8 cellular contexts compared by ENCODE assay signal in the genomic region with DNA sequence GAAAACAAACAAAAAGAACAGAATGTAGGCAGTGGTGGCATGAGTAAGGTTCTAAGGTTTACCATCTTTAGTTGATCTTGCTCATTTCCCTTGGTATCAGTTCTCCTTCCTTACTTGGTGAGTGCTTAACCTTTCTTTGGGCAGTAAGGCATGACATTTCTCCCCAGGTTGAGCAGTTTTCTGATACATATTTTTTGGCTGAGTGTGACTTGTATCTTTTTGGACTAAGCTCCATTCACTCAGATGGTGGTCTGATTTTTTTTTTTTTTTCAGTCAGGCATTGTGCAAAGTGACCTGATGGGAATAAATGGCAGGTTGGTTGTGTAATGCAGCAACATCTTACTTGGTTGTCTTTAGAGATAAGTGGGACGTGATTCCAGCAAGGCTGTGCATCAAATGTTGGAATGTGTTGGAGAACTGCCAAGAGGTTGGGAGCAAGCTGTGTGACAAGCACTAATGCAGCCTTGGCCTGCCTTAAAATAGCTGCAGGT. TPM values are rescaled to one million over a fixed set of nuclear protein-coding genes. Genes with fewer than 3 reads are reported as not detected.
DNase-seq lines count a peak whose midpoint lies in the region; ATAC-seq, FAIRE-seq and TF ChIP-seq lines count a peak whose summit lies in the region.

No MANE protein-coding gene starts in this region.

- H3K4me3 Mint-ChIP-seq in mesothelial cell of epicardium (no peak overlapping the region), T-cell (no peak overlapping the region)

- peaks cover 57% of the 10 kb centered on the region for H3K4me1 ChIP-seq in A549

- TF ChIP-seq RAD21 in A549 (conservative IDR thresholded peaks at IDR 0.05 in 1 of 2, IDR thresholded peaks at IDR 0.05 in 1 of 2): no peak

- H3K36me3 Mint-ChIP-seq in mesothelial cell of epicardium (peaks cover 2% of the 10 kb centered on the region), T-cell (no peaks in the 10 kb centered on the region)

- H3K4me1 Mint-ChIP-seq in mesothelial cell of epicardium: peaks cover 81% of the 10 kb centered on the region
- H3K4me1 Mint-ChIP-seq in T-cell: no peaks in the 10 kb centered on the region

- H3K4me3 ChIP-seq in A549: no peak overlapping the region
- no peak overlapping the region for H3K4me3 ChIP-seq in astrocyte of the cerebellum (ENCODE audit: low read depth, low read length)

- H3K27ac ChIP-seq in A549: peak overlapping the region; percentile 2 to 53; a peak in 4 of 6 replicates

- no peaks in the 10 kb centered on the region for H3K9me3 Mint-ChIP-seq in mesothelial cell of epicardium
- H3K9me3 Mint-ChIP-seq in T-cell: no peaks in the 10 kb centered on the region

- ATAC-seq in A549: peak; percentile 72 to 81; a peak in 5 of 6 replicates
- peak; percentile 89 for ATAC-seq in GM19351 (IDR thresholded peaks at IDR 0.05; ENCODE audit: unreplicated experiment)
- peak; percentile 90 for ATAC-seq in HG03521 (IDR thresholded peaks at IDR 0.05; ENCODE audit: unreplicated experiment)
- ATAC-seq in T-cell (replicated peaks in 1 of 4): no peak
- ATAC-seq in GM19455 (IDR thresholded peaks at IDR 0.05; ENCODE audit: unreplicated experiment): no peak

- no peaks in the 10 kb centered on the region for H3K9me3 ChIP-seq in A549

- peak overlapping the region; percentile 88 for H3K27ac Mint-ChIP-seq in mesothelial cell of epicardium
- H3K27ac Mint-ChIP-seq in T-cell: no peak overlapping the region

- FAIRE-seq in A549 (lab: Jason Lieb, UNC): peak; percentile 86

- POLR2A ChIA-PET in A549 (lab: Yijun Ruan, JAX): interaction anchor here (1.0 to 1.2 kb wide), 3 partner anchors 14 to 233 kb away, joined by 3 to 6 read pairs (median 3); partner anchors contain the start of gene SPTBN1
- POLR2A ChIA-PET in T-cell (lab: Charles Lee): interaction anchor here in 1 of 2 donors (0.6 to 0.7 kb wide), 3 partner anchors 74 to 725 kb away, joined by 3 to 4 read pairs (median 3); no protein-coding TSS in a partner anchor

- WGBS in A549 (ENCODE audit: missing lambda C conversion rate): 9% methylated on average over 1 of the region's 1 CpG

- CTCF ChIA-PET in A549 (lab: Yijun Ruan, JAX) (interaction anchor here (0.6 to 1.4 kb wide), 5 partner anchors 31 to 683 kb away, joined by 3 to 6 read pairs (median 3); no protein-coding TSS in a partner anchor), T-cell (lab: Charles Lee) (interaction anchor here in 1 of 2 donors (0.6 kb wide), 2 partner anchors 48 to 541 kb away, joined by 3 to 5 read pairs; no protein-coding TSS in a partner anchor)

- DNase-seq in A549 (ENCODE audit: low read depth in 1 of 2, low spot score in 1 of 2): peak; percentile 38 to 82
- DNase-seq in astrocyte of the cerebellum (ENCODE audit: low read depth): peak; percentile 63
- DNase-seq in mesothelial cell of epicardium (ENCODE audit: low spot score in 2 of 2, unreplicated experiment in 2 of 2): peak; percentile 33 to 53
- no peak for DNase-seq in T-cell
- no peak for DNase-seq in GF-D8 (lab: John Stamatoyannopoulos, UW)

- in situ Hi-C loops in astrocyte of the cerebellum (cut with HindIII; ENCODE audit: low sequenced_read_pairs): no loop called here

- no peaks in the 10 kb centered on the region for H3K27me3 Mint-ChIP-seq in mesothelial cell of epicardium (ENCODE audit: low read depth)
- no peaks in the 10 kb centered on the region for H3K27me3 Mint-ChIP-seq in T-cell

- TF ChIP-seq CTCF in A549 (IDR thresholded peaks at IDR 0.05) (no peak), astrocyte of the cerebellum (IDR thresholded peaks at IDR 0.05; ENCODE audit: low read depth, low read length, missing control alignments) (no peak), mesothelial cell of epicardium (IDR thresholded peaks at IDR 0.05; ENCODE audit: unreplicated experiment) (no peak)

- peak overlapping the region; percentile 47 for H3K4me2 ChIP-seq in A549

- TF ChIP-seq EP300 in A549 (IDR thresholded peaks at IDR 0.05): no peak

- TF ChIP-seq POLR2A in A549 (IDR thresholded peaks at IDR 0.05; ENCODE audit: low read length): no peak

TF ChIP-seq in A549, 52 proteins besides CTCF, POLR2A, EP300 and RAD21 (continues in another document):
- TF ChIP-seq USF2 (IDR thresholded peaks at IDR 0.05) (no peak), JUN (IDR thresholded peaks at IDR 0.05) (0 out of 5 replicates have a peak, but pooled peaks of 1 of the 2 experiments have one; percentile 24), MAFK (IDR thresholded peaks at IDR 0.05; ENCODE audit: partially characterized antibody) (no peak), BCL3 (IDR thresholded peaks at IDR 0.05) (no peak), ELK1 (IDR thresholded peaks at IDR 0.05; ENCODE audit: low read depth, low read length) (no peak), NFE2L2 (conservative IDR thresholded peaks at IDR 0.05; ENCODE audit: low read length) (no peak), PHF8 (IDR thresholded peaks at IDR 0.05; ENCODE audit: borderline replicate concordance, low read depth) (no peak), SMC3 (IDR thresholded peaks at IDR 0.05) (no peak), EHF (CRISPR knock-in tag; IDR thresholded peaks at IDR 0.05) (no peak), HOXB5 (CRISPR knock-in tag; IDR thresholded peaks at IDR 0.05) (no peak), FOSB (CRISPR knock-in tag; IDR thresholded peaks at IDR 0.05) (no peak), ZNF302 (CRISPR knock-in tag; IDR thresholded peaks at IDR 0.05) (no peak), HOXA7 (CRISPR knock-in tag; IDR thresholded peaks at IDR 0.05) (no peak), CHD4 (IDR thresholded peaks at IDR 0.05; ENCODE audit: borderline replicate concordance) (no peak)
- TF ChIP-seq, protein P1, sequence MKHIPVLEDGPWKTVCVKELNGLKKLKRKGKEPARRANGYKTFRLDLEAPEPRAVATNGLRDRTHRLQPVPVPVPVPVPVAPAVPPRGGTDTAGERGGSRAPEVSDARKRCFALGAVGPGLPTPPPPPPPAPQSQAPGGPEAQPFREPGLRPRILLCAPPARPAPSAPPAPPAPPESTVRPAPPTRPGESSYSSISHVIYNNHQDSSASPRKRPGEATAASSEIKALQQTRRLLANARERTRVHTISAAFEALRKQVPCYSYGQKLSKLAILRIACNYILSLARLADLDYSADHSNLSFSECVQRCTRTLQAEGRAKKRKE (CRISPR knock-in tag; IDR thresholded peaks at IDR 0.05; ENCODE audit: low read depth): no peak
- TF ChIP-seq, protein P2, sequence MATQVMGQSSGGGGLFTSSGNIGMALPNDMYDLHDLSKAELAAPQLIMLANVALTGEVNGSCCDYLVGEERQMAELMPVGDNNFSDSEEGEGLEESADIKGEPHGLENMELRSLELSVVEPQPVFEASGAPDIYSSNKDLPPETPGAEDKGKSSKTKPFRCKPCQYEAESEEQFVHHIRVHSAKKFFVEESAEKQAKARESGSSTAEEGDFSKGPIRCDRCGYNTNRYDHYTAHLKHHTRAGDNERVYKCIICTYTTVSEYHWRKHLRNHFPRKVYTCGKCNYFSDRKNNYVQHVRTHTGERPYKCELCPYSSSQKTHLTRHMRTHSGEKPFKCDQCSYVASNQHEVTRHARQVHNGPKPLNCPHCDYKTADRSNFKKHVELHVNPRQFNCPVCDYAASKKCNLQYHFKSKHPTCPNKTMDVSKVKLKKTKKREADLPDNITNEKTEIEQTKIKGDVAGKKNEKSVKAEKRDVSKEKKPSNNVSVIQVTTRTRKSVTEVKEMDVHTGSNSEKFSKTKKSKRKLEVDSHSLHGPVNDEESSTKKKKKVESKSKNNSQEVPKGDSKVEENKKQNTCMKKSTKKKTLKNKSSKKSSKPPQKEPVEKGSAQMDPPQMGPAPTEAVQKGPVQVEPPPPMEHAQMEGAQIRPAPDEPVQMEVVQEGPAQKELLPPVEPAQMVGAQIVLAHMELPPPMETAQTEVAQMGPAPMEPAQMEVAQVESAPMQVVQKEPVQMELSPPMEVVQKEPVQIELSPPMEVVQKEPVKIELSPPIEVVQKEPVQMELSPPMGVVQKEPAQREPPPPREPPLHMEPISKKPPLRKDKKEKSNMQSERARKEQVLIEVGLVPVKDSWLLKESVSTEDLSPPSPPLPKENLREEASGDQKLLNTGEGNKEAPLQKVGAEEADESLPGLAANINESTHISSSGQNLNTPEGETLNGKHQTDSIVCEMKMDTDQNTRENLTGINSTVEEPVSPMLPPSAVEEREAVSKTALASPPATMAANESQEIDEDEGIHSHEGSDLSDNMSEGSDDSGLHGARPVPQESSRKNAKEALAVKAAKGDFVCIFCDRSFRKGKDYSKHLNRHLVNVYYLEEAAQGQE (IDR thresholded peaks at IDR 0.05): no peak

RNA-seq across cellular contexts. Expression of gene SPTBN1, which starts 15.1 kb away (rescaled TPM):
- polyA plus RNA-seq in A549 (2011; rRNA removed) (126 and 201 TPM in 2 replicates), A549 (2017; fragmentation: RNase III; extraction: RNeasy Plus Mini Kit Qiagen cat#74134 plus additional on column Dnase treatment) (105 to 117 TPM (median 115 TPM) in 3 replicates)
- polyA plus RNA-seq in A549 (2012; cell fraction: cytosol; rRNA removed): 23.9 and 24.0 TPM in 2 replicates
- polyA plus RNA-seq in A549 (2012; cell fraction: nucleus; rRNA removed): 235 and 325 TPM in 2 replicates
- 264 and 290 TPM in 2 replicates for polyA minus RNA-seq in A549 (2011; rRNA and poly(A)+ RNA removed)
- total RNA-seq in mesothelial cell of epicardium (265 to 281 TPM (median 271 TPM) in 3 replicates), T-cell (100 to 1,000 TPM; 129 to 222 (median 139) TPM)

Comparison
In these comparisons a context has a peak if more than half of its experiments do, and no peak if none do; other contexts are left out.
1. ATAC-seq: peak in A549 (2 of 2), GM19351 (single experiment) and HG03521 (single experiment); none in T-cell (0 of 4) and GM19455 (single experiment).
2. DNase-seq: peak in A549 (2 of 2), astrocyte of the cerebellum (single experiment) and mesothelial cell of epicardium (2 of 2); none in T-cell (0 of 34) and GF-D8 (single experiment).